In genomic region chr2:173354073-173354600, GRCh38 we compare ENCODE assay signal across 7 cellular contexts. TPM values are rescaled to one million over a fixed set of nuclear protein-coding genes. Genes with fewer than 3 reads are reported as not detected.
DNase-seq lines count a peak whose midpoint lies in the region; ATAC-seq, FAIRE-seq and TF ChIP-seq lines count a peak whose summit lies in the region.

No MANE protein-coding gene starts in this region.

- H3K9me3 ChIP-seq in iPS-18a (ENCODE audit: control insufficient read depth, low read depth, low read length) = no peaks in the 10 kb centered on the region

- no peaks in the 10 kb centered on the region for H3K27me3 Mint-ChIP-seq in WTC11 (ENCODE audit: low read depth)

- peaks cover 21% of the 10 kb centered on the region for H3K9me3 Mint-ChIP-seq in WTC11

- peak overlapping the region; percentile 99 for H3K27ac ChIP-seq in iPS-18a (ENCODE audit: low read length)

- H3K36me3 ChIP-seq in iPS-18a (ENCODE audit: control insufficient read depth, low read depth, low read length) = peaks cover 7% of the 10 kb centered on the region

- H3K4me1 ChIP-seq in iPS-18a (ENCODE audit: control insufficient read depth, low read depth, low read length) = peaks cover 22% of the 10 kb centered on the region

- POLR2A ChIA-PET in WTC11 (lab: Charles Lee) = no interaction called here

- peak overlapping the region; percentile 98 for H3K27ac Mint-ChIP-seq in WTC11

- peak overlapping the region; percentile 83 for H3K9ac ChIP-seq in iPS-18a (ENCODE audit: low read length)

- FAIRE-seq in HTR-8/SVneo (lab: Jason Lieb, UNC) = no peak

- TF ChIP-seq CTCF in GM12865 (IDR thresholded peaks at IDR 0.05; ENCODE audit: insufficient read depth, low read depth, low read length, missing control alignments) = no peak
- no peak for TF ChIP-seq CTCF in WTC11 (IDR thresholded peaks at IDR 0.05)

- no peaks in the 10 kb centered on the region for H3K27me3 ChIP-seq in iPS-18a (ENCODE audit: control insufficient read depth, insufficient read depth, low read length)

- DNase-seq in GM12865 (ENCODE audit: low read depth) = peak; percentile 83
- DNase-seq in HTR-8/SVneo (ENCODE audit: insufficient read length, low spot score) = peak; percentile 68
- no peak for DNase-seq in WTC11 (ENCODE audit: low spot score)
- DNase-seq in stimulated activated naive CD8-positive, alpha-beta T cell treated with anti-CD3 and anti-CD28 coated beads, Interleukin-15, Interleukin-2, amounts not matched to agents 100 U/mL and 50 U/mL, for 24 hours = no peak
- no peak for DNase-seq in stimulated activated CD4-positive, alpha-beta T cell treated with anti-CD3 and anti-CD28 coated beads, Interleukin-4, amount 100 ng/mL, for 24 hours

- H3K4me1 Mint-ChIP-seq in WTC11 = peaks cover 44% of the 10 kb centered on the region

- peaks cover 12% of the 10 kb centered on the region for H3K36me3 Mint-ChIP-seq in WTC11

- CTCF ChIA-PET in WTC11 (lab: Charles Lee) = interaction anchor here (1.0 to 2.1 kb wide), 5 partner anchors 95 to 327 kb away, joined by 3 to 7 read pairs (median 3); no protein-coding TSS in a partner anchor

- peak overlapping the region; percentile 70 for H3K4me3 ChIP-seq in GM12865 (ENCODE audit: low read depth, low read length)
- H3K4me3 ChIP-seq in iPS-18a (ENCODE audit: low read length) = peak overlapping the region; percentile 68

- peak; percentile 53 for ATAC-seq in GM21381 (IDR thresholded peaks at IDR 0.05; ENCODE audit: unreplicated experiment)
- ATAC-seq in WTC11 = peak; percentile 64
- peak; percentile 74 for ATAC-seq in stimulated activated naive CD8-positive, alpha-beta T cell treated with anti-CD3 and anti-CD28 coated beads, Interleukin-15, Interleukin-2, amounts not matched to agents 100 U/mL and 50 U/mL, for 24 hours

- H3K4me3 Mint-ChIP-seq in WTC11 = peak overlapping the region; percentile 90

TF ChIP-seq in WTC11, 78 proteins besides CTCF, POLR2A, EP300 and RAD21:
- TF ChIP-seq ATF3 (CRISPR knock-in tag; conservative IDR thresholded peaks at IDR 0.05) = no peak
- TF ChIP-seq FOXJ3 (CRISPR knock-in tag; IDR thresholded peaks at IDR 0.05; ENCODE audit: borderline replicate concordance) = no peak
- no peak for TF ChIP-seq RORB (CRISPR knock-in tag; IDR thresholded peaks at IDR 0.05)
- TF ChIP-seq ZNF512 (CRISPR knock-in tag; IDR thresholded peaks at IDR 0.05; ENCODE audit: borderline replicate concordance) = no peak
- TF ChIP-seq GTF2I (CRISPR knock-in tag; conservative IDR thresholded peaks at IDR 0.05) = peak; percentile 51; the same call in 1 of the 2 replicates
- TF ChIP-seq TP53 (CRISPR knock-in tag; IDR thresholded peaks at IDR 0.05) = no peak
- TF ChIP-seq PRDM15 (CRISPR knock-in tag; IDR thresholded peaks at IDR 0.05) = no peak
- TF ChIP-seq ZNF121 (CRISPR knock-in tag; IDR thresholded peaks at IDR 0.05) = peak; percentile 97

RNA-seq across cellular contexts. Expression of gene CDCA7, which starts 0.5 kb away (rescaled TPM):
- 64.2 to 79.7 TPM (median 66.6 TPM) in 3 replicates for total RNA-seq in WTC11 (2021)

Comparison
In these comparisons a context has a peak if more than half of its experiments do, and no peak if none do; other contexts are left out.
1. DNase-seq: peak in GM12865 (single experiment) and HTR-8/SVneo (single experiment); none in WTC11 (single experiment), stimulated activated naive CD8-positive, alpha-beta T cell treated with anti-CD3 and anti-CD28 coated beads, Interleukin-15, Interleukin-2, amounts not matched to agents 100 U/mL and 50 U/mL, for 24 hours (single experiment) and stimulated activated CD4-positive, alpha-beta T cell treated with anti-CD3 and anti-CD28 coated beads, Interleukin-4, amount 100 ng/mL, for 24 hours (single experiment).
2. Peak in every context shown above with its lines, with median percentiles within 50 percentile points of each other: ATAC-seq.